34 cellular contexts compared by ENCODE assay signal in genomic region chr1:197222025-197222685, GRCh38. TPM values are rescaled to one million over a fixed set of nuclear protein-coding genes. Genes with fewer than 3 reads are reported as not detected.
DNase-seq lines count a peak whose midpoint lies in the region; ATAC-seq, FAIRE-seq and TF ChIP-seq lines count a peak whose summit lies in the region.
"Had no signal": no experiment of that assay in that cellular context is flagged by ENCODE, and none has a peak within 500 bp of the region (broad histone marks: within the 10 kb centered on the region; RNA-seq: fewer than 3 reads in every experiment).

No MANE protein-coding gene starts in this region.

- DNase-seq in T47D (ENCODE audit: low read depth in 1 of 2, low spot score in 1 of 2) (peak; percentile 68 to 97), MCF 10A (ENCODE audit: unreplicated experiment) (no peak), H1 (ENCODE audit: low read depth in 1 of 2, low spot score in 2 of 2) (no peak), lower lobe of right lung (no peak), glutamatergic neuron (no peak)
- no peak for DNase-seq in activated CD4-positive, alpha-beta T cell treated with anti-CD3 and anti-CD28 coated beads for 36 hours
- no peak for DNase-seq in activated T-helper 1 cell treated with anti-CD3 and anti-CD28 coated beads, Interleukin-12 subunit alpha, Interleukin-12 subunit beta, Interleukin-2, Interleukin-4 antibody, amounts not matched to agents 30 ng/mL and 10 ng/mL and 1 ng/mL, durations not matched to agents 14 hours and 24 hours and 36 hours (ENCODE audit: low spot score)
- no peak for DNase-seq in stimulated activated naive CD8-positive, alpha-beta T cell treated with anti-CD3 and anti-CD28 coated beads, Interleukin-15, Interleukin-2, amounts not matched to agents 100 U/mL and 50 U/mL, for 24 hours
- DNase-seq: activated CD4-positive, alpha-beta T cell treated with anti-CD3 and anti-CD28 coated beads, Interleukin-2, amount 10 ng/mL, durations not matched to agents 7 days and 5 days; activated naive CD4-positive, alpha-beta T cell treated with anti-CD3 and anti-CD28 coated beads for 36 hours; activated T-cell treated with anti-CD3 and anti-CD28 coated beads, Interleukin-2, amount 50 U/mL, for 48 hours; brain microvascular endothelial cell; CD8-positive, alpha-beta memory T cell; DMS153; effector CD8-positive, alpha-beta T cell; erythroblast; foreskin melanocyte; KG1; naive thymus-derived CD4-positive, alpha-beta T cell; NCI-H1417; NCI-H2029 treated with DMSO at 0.1 percent for 48 hours; occipital lobe; OCI-M1; psoas muscle; stimulated activated naive CD4-positive, alpha-beta T cell; testis; WERI-Rb-1 had no signal

- POLR2A ChIA-PET in MCF 10A (lab: Yijun Ruan, JAX) (no interaction called here), H1 (lab: Charles Lee; ENCODE audit: partially characterized antibody) (no interaction called here)
- POLR2A ChIA-PET in activated CD4-positive, alpha-beta T cell treated with anti-CD3 and anti-CD28 coated beads for 36 hours (lab: Charles Lee), result no interaction called here

- H3K56ac ChIP-seq in H1 (replicated peaks; ENCODE audit: insufficient read length, low read depth, low read length), result no peak overlapping the region

- no peak for FAIRE-seq in H1 (lab: Jason Lieb, UNC)
- FAIRE-seq: A549, G401.6 had no signal

- no peak overlapping the region for H3K4me3 ChIP-seq in H1 (ENCODE audit: extremely low read depth in 1 of 4, insufficient read depth in 2 of 4, low read depth in 3 of 4, low read length in 4 of 4)
- no peak overlapping the region for H3K4me3 ChIP-seq in lower lobe of right lung
- H3K4me3 ChIP-seq: A549, HAP-1, psoas muscle had no signal

- H2BK12ac ChIP-seq in H1 (ENCODE audit: low read depth, low read length), result no peak overlapping the region

- no peaks in the 10 kb centered on the region for H3K79me1 ChIP-seq in H1 (ENCODE audit: low read depth, low read length)

- TF ChIP-seq CTCF in MCF 10A (IDR thresholded peaks at IDR 0.05; ENCODE audit: unreplicated experiment) (no peak), H1 (IDR thresholded peaks at IDR 0.05; ENCODE audit: control extremely low read depth in 1 of 3, insufficient read depth in 1 of 3, low read depth in 1 of 3, low read length in 3 of 3) (no peak), lower lobe of right lung (IDR thresholded peaks at IDR 0.05) (no peak), glutamatergic neuron (IDR thresholded peaks at IDR 0.05; ENCODE audit: partially characterized antibody, unreplicated experiment) (no peak)

- H3K27me3 Mint-ChIP-seq in MCF 10A (ENCODE audit: insufficient read depth, unreplicated experiment) (no peaks in the 10 kb centered on the region), glutamatergic neuron (ENCODE audit: unreplicated experiment) (peaks cover 4% of the 10 kb centered on the region)
- H3K27me3 Mint-ChIP-seq in activated CD4-positive, alpha-beta T cell treated with anti-CD3 and anti-CD28 coated beads for 36 hours, result no peaks in the 10 kb centered on the region
- peaks cover 2% of the 10 kb centered on the region for H3K27me3 Mint-ChIP-seq in activated T-helper 1 cell treated with anti-CD3 and anti-CD28 coated beads, Interleukin-12 subunit alpha, Interleukin-12 subunit beta, Interleukin-2, Interleukin-4 antibody, amounts not matched to agents 30 ng/mL and 10 ng/mL and 1 ng/mL, durations not matched to agents 14 hours and 24 hours and 36 hours (ENCODE audit: insufficient read depth)
- H3K27me3 Mint-ChIP-seq: activated CD4-positive, alpha-beta T cell treated with anti-CD3 and anti-CD28 coated beads, Interleukin-2, amount 10 ng/mL, durations not matched to agents 7 days and 5 days; naive thymus-derived CD4-positive, alpha-beta T cell had no signal

- no peak overlapping the region for H2BK5ac ChIP-seq in H1 (ENCODE audit: low read depth, low read length)

- no peak overlapping the region for H2BK15ac ChIP-seq in H1 (ENCODE audit: low read length)

- H3K4me2 ChIP-seq in H1 (ENCODE audit: insufficient read depth in 1 of 2, low read depth in 2 of 2, low read length in 2 of 2), result no peak overlapping the region
- H3K4me2 ChIP-seq: A549 had no signal

- H3K9me3 Mint-ChIP-seq in MCF 10A (ENCODE audit: unreplicated experiment) (no peaks in the 10 kb centered on the region), glutamatergic neuron (ENCODE audit: unreplicated experiment) (peaks cover 2% of the 10 kb centered on the region)
- H3K9me3 Mint-ChIP-seq in activated CD4-positive, alpha-beta T cell treated with anti-CD3 and anti-CD28 coated beads for 36 hours (ENCODE audit: low read depth), result no peaks in the 10 kb centered on the region
- H3K9me3 Mint-ChIP-seq in activated T-helper 1 cell treated with anti-CD3 and anti-CD28 coated beads, Interleukin-12 subunit alpha, Interleukin-12 subunit beta, Interleukin-2, Interleukin-4 antibody, amounts not matched to agents 30 ng/mL and 10 ng/mL and 1 ng/mL, durations not matched to agents 14 hours and 24 hours and 36 hours, result no peaks in the 10 kb centered on the region
- H3K9me3 Mint-ChIP-seq: activated CD4-positive, alpha-beta T cell treated with anti-CD3 and anti-CD28 coated beads, Interleukin-2, amount 10 ng/mL, durations not matched to agents 7 days and 5 days; activated naive CD4-positive, alpha-beta T cell treated with anti-CD3 and anti-CD28 coated beads for 36 hours; CD8-positive, alpha-beta memory T cell had no signal

- no peak overlapping the region for H2AK5ac ChIP-seq in H1 (ENCODE audit: low read depth, low read length)

- peak; percentile 51 to 69 for ATAC-seq in lower lobe of right lung
- no peak for ATAC-seq in activated CD4-positive, alpha-beta T cell treated with anti-CD3 and anti-CD28 coated beads for 36 hours
- ATAC-seq in stimulated activated naive CD8-positive, alpha-beta T cell treated with anti-CD3 and anti-CD28 coated beads, Interleukin-15, Interleukin-2, amounts not matched to agents 100 U/mL and 50 U/mL, for 24 hours, result no peak
- ATAC-seq: A549; left lobe of liver; naive thymus-derived CD4-positive, alpha-beta T cell; Right ventricle myocardium inferior had no signal

- TF ChIP-seq RAD21 in H1 (IDR thresholded peaks at IDR 0.05 in 1 of 2, conservative IDR thresholded peaks at IDR 0.05 in 1 of 2; ENCODE audit: low read depth in 2 of 2, low read length in 2 of 2), result no peak

- no peak overlapping the region for H3K23ac ChIP-seq in H1 (ENCODE audit: insufficient read length)

- H3K14ac ChIP-seq in H1 (ENCODE audit: insufficient read length), result no peak overlapping the region

- no peak for TF ChIP-seq EP300 in H1 (IDR thresholded peaks at IDR 0.05; ENCODE audit: borderline replicate concordance in 1 of 2, low read depth in 2 of 2, low read length in 2 of 2)

- H2BK120ac ChIP-seq in H1 (replicated peaks; ENCODE audit: low read depth, low read length), result no peak overlapping the region

- no peak overlapping the region for H4K5ac ChIP-seq in H1 (ENCODE audit: insufficient read length, low read depth, low read length)

- H3K18ac ChIP-seq in H1 (ENCODE audit: extremely low read depth, low read length), result no peak overlapping the region

- no TSS peak for BruUV-seq in MCF 10A (replicated peaks; lab: Mats Ljungman, UMichigan)

- H3K27ac Mint-ChIP-seq in MCF 10A (ENCODE audit: low read depth, unreplicated experiment) (no peak overlapping the region), glutamatergic neuron (ENCODE audit: unreplicated experiment) (no peak overlapping the region)
- H3K27ac Mint-ChIP-seq in activated CD4-positive, alpha-beta T cell treated with anti-CD3 and anti-CD28 coated beads for 36 hours, result no peak overlapping the region
- no peak overlapping the region for H3K27ac Mint-ChIP-seq in activated T-helper 1 cell treated with anti-CD3 and anti-CD28 coated beads, Interleukin-12 subunit alpha, Interleukin-12 subunit beta, Interleukin-2, Interleukin-4 antibody, amounts not matched to agents 30 ng/mL and 10 ng/mL and 1 ng/mL, durations not matched to agents 14 hours and 24 hours and 36 hours
- H3K27ac Mint-ChIP-seq: activated CD4-positive, alpha-beta T cell treated with anti-CD3 and anti-CD28 coated beads, Interleukin-2, amount 10 ng/mL, durations not matched to agents 7 days and 5 days; activated naive CD4-positive, alpha-beta T cell treated with anti-CD3 and anti-CD28 coated beads for 36 hours; CD8-positive, alpha-beta memory T cell; naive thymus-derived CD4-positive, alpha-beta T cell had no signal

- intact Hi-C loops in MCF 10A (cut with micrococcal nuclease), result no loop called here
- intact Hi-C loops in lower lobe of right lung (cut with DNase I), result no loop called here
- intact Hi-C loops in activated CD4-positive, alpha-beta T cell treated with anti-CD3 and anti-CD28 coated beads for 36 hours (cut with DNase I, micrococcal nuclease), result no loop called here
- intact Hi-C loops in activated T-helper 1 cell treated with anti-CD3 and anti-CD28 coated beads, Interleukin-12 subunit alpha, Interleukin-12 subunit beta, Interleukin-2, Interleukin-4 antibody, amounts not matched to agents 30 ng/mL and 10 ng/mL and 1 ng/mL, durations not matched to agents 14 hours and 24 hours and 36 hours (cut with micrococcal nuclease), result no loop called here

- CTCF ChIA-PET in MCF 10A (lab: Yijun Ruan, JAX) (no interaction called here), H1 (lab: Charles Lee; ENCODE audit: partially characterized antibody) (interaction anchor here (1.2 kb wide), 1 partner anchor 27 kb away, joined by 3 read pairs; no protein-coding TSS in a partner anchor)
- CTCF ChIA-PET in activated CD4-positive, alpha-beta T cell treated with anti-CD3 and anti-CD28 coated beads for 36 hours (lab: Charles Lee), result no interaction called here

- H3K36me3 Mint-ChIP-seq in MCF 10A (ENCODE audit: insufficient read depth, unreplicated experiment), result no peaks in the 10 kb centered on the region
- no peaks in the 10 kb centered on the region for H3K36me3 Mint-ChIP-seq in activated CD4-positive, alpha-beta T cell treated with anti-CD3 and anti-CD28 coated beads for 36 hours (ENCODE audit: low read depth)
- H3K36me3 Mint-ChIP-seq in glutamatergic neuron (ENCODE audit: unreplicated experiment), result no peaks in the 10 kb centered on the region
- no peaks in the 10 kb centered on the region for H3K36me3 Mint-ChIP-seq in activated T-helper 1 cell treated with anti-CD3 and anti-CD28 coated beads, Interleukin-12 subunit alpha, Interleukin-12 subunit beta, Interleukin-2, Interleukin-4 antibody, amounts not matched to agents 30 ng/mL and 10 ng/mL and 1 ng/mL, durations not matched to agents 14 hours and 24 hours and 36 hours (ENCODE audit: low read depth)

- peak overlapping the region; percentile 80; the same call in 1 of the 2 replicates for H2AFZ ChIP-seq in H1 (ENCODE audit: low read length)

- H4K91ac ChIP-seq in H1 (replicated peaks; ENCODE audit: insufficient read length, low read length), result no peak overlapping the region

- no peak overlapping the region for H2BK20ac ChIP-seq in H1 (ENCODE audit: low read length)

- no peak for TF ChIP-seq POLR2A in H1 (IDR thresholded peaks at IDR 0.05; ENCODE audit: control extremely low read depth in 1 of 2, low read depth in 2 of 2, low read length in 2 of 2)

- in situ Hi-C loops in T47D (cut with HindIII; ENCODE audit: low pct_unique_long_range_greater_than_20kb, low sequenced_read_pairs), result no loop called here

- H3K27ac ChIP-seq in H1 (ENCODE audit: low read depth, low read length), result no peak overlapping the region
- H3K27ac ChIP-seq in lower lobe of right lung, result no peak overlapping the region
- H3K27ac ChIP-seq: A549, brain microvascular endothelial cell, psoas muscle, testis, WERI-Rb-1 had no signal

- no peaks in the 10 kb centered on the region for H3K4me1 ChIP-seq in H1 (replicated peaks in 1 of 4; ENCODE audit: control insufficient read depth in 3 of 4, insufficient read depth in 4 of 4, low read length in 3 of 4)
- no peaks in the 10 kb centered on the region for H3K4me1 ChIP-seq in lower lobe of right lung
- H3K4me1 ChIP-seq: A549, HAP-1, psoas muscle, testis had no signal

- H3K27me3 ChIP-seq in H1 (replicated peaks in 1 of 4; ENCODE audit: control insufficient read depth in 3 of 4, extremely low read depth in 1 of 4, insufficient read depth in 3 of 4, low read length in 3 of 4) (no peaks in the 10 kb centered on the region), lower lobe of right lung (ENCODE audit: low read depth) (no peaks in the 10 kb centered on the region)
- H3K27me3 ChIP-seq: brain microvascular endothelial cell, testis had no signal

- H4K20me1 ChIP-seq in H1 (replicated peaks in 1 of 2; ENCODE audit: control insufficient read depth in 1 of 2, insufficient read depth in 2 of 2, low read length in 2 of 2), result no peaks in the 10 kb centered on the region

- no peak overlapping the region for H3K4ac ChIP-seq in H1 (replicated peaks; ENCODE audit: insufficient read length, low read depth, low read length)

- no peak overlapping the region for H3K9ac ChIP-seq in H1 (replicated peaks in 1 of 4; ENCODE audit: extremely low read depth in 1 of 4, low read depth in 3 of 4, low read length in 3 of 4)

- H3K36me3 ChIP-seq in H1 (ENCODE audit: control insufficient read depth in 2 of 4, insufficient read depth in 4 of 4, low read length in 3 of 4), result no peaks in the 10 kb centered on the region
- no peaks in the 10 kb centered on the region for H3K36me3 ChIP-seq in lower lobe of right lung
- H3K36me3 ChIP-seq: brain microvascular endothelial cell, HAP-1, WERI-Rb-1 had no signal

- no peak overlapping the region for H4K8ac ChIP-seq in H1 (ENCODE audit: extremely low read depth, insufficient read depth, low read length)

- H3K23me2 ChIP-seq in H1 (ENCODE audit: low read depth, low read length), result no peaks in the 10 kb centered on the region

- H3K4me3 Mint-ChIP-seq in MCF 10A (ENCODE audit: unreplicated experiment), result no peak overlapping the region
- H3K4me3 Mint-ChIP-seq in activated CD4-positive, alpha-beta T cell treated with anti-CD3 and anti-CD28 coated beads for 36 hours, result no peak overlapping the region
- no peak overlapping the region for H3K4me3 Mint-ChIP-seq in glutamatergic neuron (ENCODE audit: unreplicated experiment)
- H3K4me3 Mint-ChIP-seq in activated T-helper 1 cell treated with anti-CD3 and anti-CD28 coated beads, Interleukin-12 subunit alpha, Interleukin-12 subunit beta, Interleukin-2, Interleukin-4 antibody, amounts not matched to agents 30 ng/mL and 10 ng/mL and 1 ng/mL, durations not matched to agents 14 hours and 24 hours and 36 hours, result no peak overlapping the region
- H3K4me3 Mint-ChIP-seq: activated CD4-positive, alpha-beta T cell treated with anti-CD3 and anti-CD28 coated beads, Interleukin-2, amount 10 ng/mL, durations not matched to agents 7 days and 5 days; activated naive CD4-positive, alpha-beta T cell treated with anti-CD3 and anti-CD28 coated beads for 36 hours; CD8-positive, alpha-beta memory T cell; naive thymus-derived CD4-positive, alpha-beta T cell had no signal

- no peaks in the 10 kb centered on the region for H3K4me1 Mint-ChIP-seq in MCF 10A (ENCODE audit: insufficient read depth, unreplicated experiment)
- H3K4me1 Mint-ChIP-seq in activated CD4-positive, alpha-beta T cell treated with anti-CD3 and anti-CD28 coated beads for 36 hours, result peaks cover 8% of the 10 kb centered on the region
- H3K4me1 Mint-ChIP-seq in glutamatergic neuron (ENCODE audit: low read depth, unreplicated experiment), result no peaks in the 10 kb centered on the region
- peaks cover 5% of the 10 kb centered on the region for H3K4me1 Mint-ChIP-seq in activated T-helper 1 cell treated with anti-CD3 and anti-CD28 coated beads, Interleukin-12 subunit alpha, Interleukin-12 subunit beta, Interleukin-2, Interleukin-4 antibody, amounts not matched to agents 30 ng/mL and 10 ng/mL and 1 ng/mL, durations not matched to agents 14 hours and 24 hours and 36 hours (ENCODE audit: low read depth)
- H3K4me1 Mint-ChIP-seq: CD8-positive, alpha-beta memory T cell had no signal

- 93% methylated on average over 21 of the region's 21 CpGs; no CpG with 5 or more reads in 1 of the 2 experiments for WGBS in H1 (ENCODE audit: extremely low coverage in 1 of 2, insufficient coverage in 1 of 2, insufficient read length in 1 of 2, insufficient replicate concordance in 2 of 2, low coverage in 1 of 2, low lambda C conversion rate in 2 of 2, missing lambda C conversion rate in 1 of 2), 2 experiments

- H3K9me3 ChIP-seq in H1 (ENCODE audit: insufficient read depth in 2 of 2, low read depth in 1 of 2, low read length in 1 of 2) (no peaks in the 10 kb centered on the region), lower lobe of right lung (no peaks in the 10 kb centered on the region)
- H3K9me3 ChIP-seq: A549, HAP-1, psoas muscle, testis had no signal

- no peaks in the 10 kb centered on the region for H3K79me2 ChIP-seq in H1 (ENCODE audit: control insufficient read depth in 1 of 2, insufficient read depth in 2 of 2, low read length in 2 of 2)

RNA-seq across cellular contexts. Expression of gene ZBTB41, which starts 21.1 kb away (rescaled TPM):
- 17.9 and 18.4 TPM in 2 replicates for total RNA-seq in MCF 10A (2022)
- total RNA-seq in H1 (2021; fragmentation: NEBNext Ultra II Directional; extraction: Animal tissue kit (Norgen Biotek cat#: 25700)), result 5.6 TPM in 2 replicates
- polyA plus RNA-seq in H1 (2011; rRNA removed), result 0.46 and 0.63 TPM in 2 replicates
- 0.88 TPM for polyA plus RNA-seq in H1 (2011; cell fraction: cytosol; rRNA removed)
- 1.5 TPM for polyA plus RNA-seq in H1 (2011; cell fraction: nucleus; rRNA removed)
- polyA plus RNA-seq in H1 (2012, experiment 1 of 2), result 0.71 to 1.8 TPM (median 0.94 TPM) in 4 replicates
- 0.12 TPM for polyA plus RNA-seq in H1 (2012, experiment 2 of 2)
- polyA plus RNA-seq in H1 (2013, experiment 1 of 2), result 2.0 TPM
- polyA plus RNA-seq in H1 (2013, experiment 2 of 2), result 1.6 TPM
- 7.4 and 12.2 TPM in 2 replicates for polyA minus RNA-seq in H1 (2011; rRNA and poly(A)+ RNA removed)
- polyA minus RNA-seq in H1 (2011; cell fraction: cytosol; rRNA and poly(A)+ RNA removed), result 2.6 TPM
- polyA minus RNA-seq in H1 (2011; cell fraction: nucleus; rRNA and poly(A)+ RNA removed), result 16.0 TPM
- total RNA-seq in lower lobe of right lung, result 14.2 TPM
- 1 to 10 TPM; 5.0 to 5.1 TPM for total RNA-seq in activated CD4-positive, alpha-beta T cell treated with anti-CD3 and anti-CD28 coated beads for 36 hours
- 12.0 TPM for total RNA-seq in glutamatergic neuron (ENCODE audit: unreplicated experiment)
- 4.1 and 4.3 TPM in 2 replicates for total RNA-seq in activated T-helper 1 cell treated with anti-CD3 and anti-CD28 coated beads, Interleukin-12 subunit alpha, Interleukin-12 subunit beta, Interleukin-2, Interleukin-4 antibody, amounts not matched to agents 30 ng/mL and 10 ng/mL and 1 ng/mL, durations not matched to agents 14 hours and 24 hours and 36 hours

RNA-seq across cellular contexts. Expression of gene CRB1, which starts 45.9 kb away (rescaled TPM):
- total RNA-seq in MCF 10A (2022), result 0.65 and 0.96 TPM in 2 replicates
- 0.19 TPM in 1 of 2 replicates, not detected in the other for total RNA-seq in H1 (2021; fragmentation: NEBNext Ultra II Directional; extraction: Animal tissue kit (Norgen Biotek cat#: 25700))
- 0.03 TPM in 2 replicates for polyA plus RNA-seq in H1 (2011; rRNA removed)
- polyA plus RNA-seq in H1 (2011; cell fraction: cytosol; rRNA removed), result 0.08 TPM
- 0.06 TPM for polyA plus RNA-seq in H1 (2011; cell fraction: nucleus; rRNA removed)
- polyA plus RNA-seq in H1 (2012, experiment 1 of 2), result 0.06 TPM in 1 of 4 replicates, not detected in the others
- not detected for polyA plus RNA-seq in H1 (2012, experiment 2 of 2)
- 0.08 TPM for polyA plus RNA-seq in H1 (2013, experiment 1 of 2)
- 0.13 TPM for polyA plus RNA-seq in H1 (2013, experiment 2 of 2)
- 0.03 and 0.15 TPM in 2 replicates for polyA minus RNA-seq in H1 (2011; rRNA and poly(A)+ RNA removed)
- polyA minus RNA-seq in H1 (2011; cell fraction: cytosol; rRNA and poly(A)+ RNA removed), result not detected
- 0.30 TPM for polyA minus RNA-seq in H1 (2011; cell fraction: nucleus; rRNA and poly(A)+ RNA removed)
- total RNA-seq in lower lobe of right lung, result 0.77 TPM
- under 1 TPM; 0.05 to 0.09 TPM for total RNA-seq in activated CD4-positive, alpha-beta T cell treated with anti-CD3 and anti-CD28 coated beads for 36 hours
- total RNA-seq in glutamatergic neuron (ENCODE audit: unreplicated experiment), result 7.3 TPM
- not detected in 2 replicates for total RNA-seq in activated T-helper 1 cell treated with anti-CD3 and anti-CD28 coated beads, Interleukin-12 subunit alpha, Interleukin-12 subunit beta, Interleukin-2, Interleukin-4 antibody, amounts not matched to agents 30 ng/mL and 10 ng/mL and 1 ng/mL, durations not matched to agents 14 hours and 24 hours and 36 hours
- total RNA-seq: activated naive CD4-positive, alpha-beta T cell treated with anti-CD3 and anti-CD28 coated beads for 36 hours; HT1080; left lobe of liver; T-helper 2 cell treated with Interferon-gamma antibody and Interleukin-4, amounts not matched to agents 100 ng/mL and 5 ng/mL, for 36 hours had no signal
- polyA plus RNA-seq: A549 had no signal

Comparison
In these comparisons a context has a peak if more than half of its experiments do, and no peak if none do; other contexts are left out.
1. DNase-seq: peak in T47D (2 of 2); none in MCF 10A (single experiment), H1 (0 of 2), lower lobe of right lung (single experiment), activated CD4-positive, alpha-beta T cell treated with anti-CD3 and anti-CD28 coated beads for 36 hours (single experiment), glutamatergic neuron (single experiment), activated T-helper 1 cell treated with anti-CD3 and anti-CD28 coated beads, Interleukin-12 subunit alpha, Interleukin-12 subunit beta, Interleukin-2, Interleukin-4 antibody, amounts not matched to agents 30 ng/mL and 10 ng/mL and 1 ng/mL, durations not matched to agents 14 hours and 24 hours and 36 hours (single experiment) and stimulated activated naive CD8-positive, alpha-beta T cell treated with anti-CD3 and anti-CD28 coated beads, Interleukin-15, Interleukin-2, amounts not matched to agents 100 U/mL and 50 U/mL, for 24 hours (single experiment).
2. ATAC-seq: peak in lower lobe of right lung (2 of 2); none in activated CD4-positive, alpha-beta T cell treated with anti-CD3 and anti-CD28 coated beads for 36 hours (single experiment) and stimulated activated naive CD8-positive, alpha-beta T cell treated with anti-CD3 and anti-CD28 coated beads, Interleukin-15, Interleukin-2, amounts not matched to agents 100 U/mL and 50 U/mL, for 24 hours (single experiment).